ENCODE assay signal across 8 cellular contexts in genomic region chr1:156214024-156214748, GRCh38. TPM values are rescaled to one million over a fixed set of nuclear protein-coding genes. Genes with fewer than 3 reads are reported as not detected.
A peak's percentile ranks its signal among the peaks of the same experiment; 100 is the strongest.
DNase-seq lines count a peak whose midpoint lies in the region; ATAC-seq, FAIRE-seq and TF ChIP-seq lines count a peak whose summit lies in the region.

No MANE protein-coding gene starts in this region.

- intact Hi-C loops in CD4-positive, alpha-beta memory T cell (cut with micrococcal nuclease) = loop anchor here (5.0 kb wide), 1 partner anchor 282 kb away; the partner anchor contains the start of gene KHDC4
- intact Hi-C loops in GM12878 (cut with micrococcal nuclease; ENCODE audit: unreplicated experiment) = no loop called here

- H3K27ac Mint-ChIP-seq in CD4-positive, alpha-beta memory T cell = peak overlapping the region; percentile 80 to 100 (median 88)

- no peak overlapping the region for H2AFZ ChIP-seq in GM12878 (ENCODE audit: control insufficient read depth, low read depth, low read length)

- no peaks in the 10 kb centered on the region for H3K9me3 ChIP-seq in CD4-positive, alpha-beta memory T cell (ENCODE audit: control insufficient read depth in 1 of 2, low read length in 2 of 2)
- no peaks in the 10 kb centered on the region for H3K9me3 ChIP-seq in GM12878 (replicated peaks; ENCODE audit: control insufficient read depth, insufficient read depth, low read length)
- no peaks in the 10 kb centered on the region for H3K9me3 ChIP-seq in muscle layer of colon (ENCODE audit: low read length)

- 58% methylated on average over 16 of the region's 16 CpGs for WGBS in GM12878 (ENCODE audit: insufficient coverage, insufficient replicate concordance, low lambda C conversion rate, missing lambda C conversion rate)

- peaks cover 13 to 35% of the 10 kb centered on the region in 2 donors for H3K36me3 Mint-ChIP-seq in CD4-positive, alpha-beta memory T cell

- TF ChIP-seq CTCF in LNCaP clone FGC (IDR thresholded peaks at IDR 0.05; ENCODE audit: control insufficient read depth, extremely low read depth, insufficient read depth) = no peak
- no peak for TF ChIP-seq CTCF in GM12878 (IDR thresholded peaks at IDR 0.05 in 2 of 3, conservative IDR thresholded peaks at IDR 0.05 in 1 of 3; ENCODE audit: control insufficient read depth in 2 of 3, extremely low read depth in 1 of 3, insufficient read depth in 1 of 3, low read depth in 3 of 3, low read length in 3 of 3)

- RAD21 ChIA-PET in GM12878 (lab: Charles Lee; ENCODE audit: unreplicated experiment) = interaction anchor here (0.5 to 6.0 kb wide), 4 partner anchors 11 to 51 kb away, joined by 3 to 65 read pairs (median 8); partner anchors contain the start of gene SLC25A44

- CTCF ChIA-PET in CD4-positive, alpha-beta memory T cell (lab: Charles Lee; ENCODE audit: partially characterized antibody) = interaction anchor here (1.1 to 5.2 kb wide), 7 partner anchors 11 to 118 kb away, joined by 3 to 65 read pairs (median 7); partner anchors contain the start of gene SMG5
- CTCF ChIA-PET in GM12878 (lab: Yijun Ruan, JAX) = interaction anchor here (1.6 to 3.3 kb wide), 5 partner anchors 10 to 118 kb away, joined by 6 to 45 read pairs (median 21); no protein-coding TSS in a partner anchor

- peak overlapping the region; percentile 98 for H3K27ac ChIP-seq in CD4-positive, alpha-beta memory T cell (ENCODE audit: low read depth, low read length)
- H3K27ac ChIP-seq in GM12878 (ENCODE audit: control insufficient read depth, insufficient read depth) (peak overlapping the region; percentile 99), muscle layer of colon (ENCODE audit: low read depth, low read length) (no peak overlapping the region)

- ATAC-seq in GM12878 (no peak), HG03432 (IDR thresholded peaks at IDR 0.05; ENCODE audit: unreplicated experiment) (no peak), HG02970 (IDR thresholded peaks at IDR 0.05; ENCODE audit: low FRiP score, unreplicated experiment) (no peak)

- H3K4me3 ChIP-seq in CD4-positive, alpha-beta memory T cell (ENCODE audit: low read length in 2 of 2) = no peak overlapping the region
- H3K4me3 ChIP-seq in LNCaP clone FGC (ENCODE audit: low read depth, low read length) = peak overlapping the region; percentile 85
- H3K4me3 ChIP-seq in GM12878 = peak overlapping the region; percentile 96; the same call in 1 of the 2 replicates
- H3K4me3 ChIP-seq in muscle layer of colon (ENCODE audit: low read depth in 1 of 2, low read length in 2 of 2) = no peak overlapping the region

- H4K20me1 ChIP-seq in GM12878 (ENCODE audit: control insufficient read depth, insufficient read depth) = no peaks in the 10 kb centered on the region

- no peak for FAIRE-seq in GM12878 (lab: Jason Lieb, UNC)

- H3K27me3 Mint-ChIP-seq in CD4-positive, alpha-beta memory T cell = no peaks in the 10 kb centered on the region

- H3K4me2 ChIP-seq in GM12878 (ENCODE audit: control insufficient read depth, insufficient read depth) = peak overlapping the region; percentile 90

- peak overlapping the region; percentile 75 to 98 (median 81) for H3K4me3 Mint-ChIP-seq in CD4-positive, alpha-beta memory T cell

- H3K79me2 ChIP-seq in GM12878 (ENCODE audit: control insufficient read depth, insufficient read depth, low read length) = peaks cover 25% of the 10 kb centered on the region

- H3K27me3 ChIP-seq in CD4-positive, alpha-beta memory T cell (ENCODE audit: insufficient read depth, low read length) = no peaks in the 10 kb centered on the region
- H3K27me3 ChIP-seq in GM12878 (replicated peaks in 1 of 2; ENCODE audit: control insufficient read depth in 2 of 2, insufficient read depth in 2 of 2, low read length in 1 of 2) (no peaks in the 10 kb centered on the region), muscle layer of colon (ENCODE audit: control insufficient read depth in 1 of 2, insufficient read depth in 2 of 2, low read length in 2 of 2) (no peaks in the 10 kb centered on the region)

- peaks cover 19 to 50% (median 37%) of the 10 kb centered on the region in 4 donors for H3K4me1 Mint-ChIP-seq in CD4-positive, alpha-beta memory T cell

- H3K36me3 ChIP-seq in CD4-positive, alpha-beta memory T cell (ENCODE audit: insufficient read depth, low read length) = peaks cover 12% of the 10 kb centered on the region
- H3K36me3 ChIP-seq in GM12878 (ENCODE audit: control insufficient read depth in 2 of 2, insufficient read depth in 2 of 2, low read length in 1 of 2) = peaks cover 3 to 10% of the 10 kb centered on the region in 2 experiments; a peak in 3 of 4 replicates
- H3K36me3 ChIP-seq in muscle layer of colon (ENCODE audit: insufficient read depth, low read length) = peaks cover 22% of the 10 kb centered on the region

- H3K9me3 Mint-ChIP-seq in CD4-positive, alpha-beta memory T cell = peaks cover 0 to 2% (median 0%) of the 10 kb centered on the region in 8 donors

- H3K4me1 ChIP-seq in CD4-positive, alpha-beta memory T cell (ENCODE audit: insufficient read depth, low read length) = peaks cover 37% of the 10 kb centered on the region
- peaks cover 15% of the 10 kb centered on the region for H3K4me1 ChIP-seq in GM12878 (ENCODE audit: control insufficient read depth, insufficient read depth, low read length)
- H3K4me1 ChIP-seq in muscle layer of colon (ENCODE audit: insufficient read depth, low read length) = peaks cover 14% of the 10 kb centered on the region

- no TSS peak for BruUV-seq in GM12878 (replicated peaks; lab: Mats Ljungman, UMichigan)

- peak overlapping the region; percentile 99; the same call in 1 of the 2 replicates for H3K9ac ChIP-seq in GM12878 (ENCODE audit: control insufficient read depth, insufficient read depth, low read length)
- H3K9ac ChIP-seq in muscle layer of colon (ENCODE audit: low read length) = peak overlapping the region; percentile 21

- no peak for TF ChIP-seq EP300 in GM12878 (IDR thresholded peaks at IDR 0.05; ENCODE audit: borderline replicate concordance in 1 of 2, control insufficient read depth in 1 of 2, low read depth in 2 of 2, low read length in 2 of 2)

- TF ChIP-seq POLR2A in GM12878 (IDR thresholded peaks at IDR 0.05; ENCODE audit: low read depth, low read length) = no peak

- no peak for DNase-seq in CD4-positive, alpha-beta memory T cell
- no peak for DNase-seq in LNCaP clone FGC (ENCODE audit: low read depth)
- DNase-seq in GM12878 (ENCODE audit: low read depth, low spot score) = no peak
- DNase-seq in 8988T = no peak
- no peak for DNase-seq in NCI-H1048 (lab: John Stamatoyannopoulos, UW)

- in situ Hi-C loops in GM12878 (cut with MboI) = no loop called here

- POLR2A ChIA-PET in CD4-positive, alpha-beta memory T cell (lab: Charles Lee; ENCODE audit: partially characterized antibody) = interaction anchor here (0.7 to 3.8 kb wide), 8 partner anchors 8 to 87 kb away, joined by 3 to 38 read pairs (median 5); partner anchors contain the start of genes SLC25A44 and SMG5
- POLR2A ChIA-PET in GM12878 (lab: Charles Lee) = interaction anchor here (1.9 to 8.2 kb wide), 6 partner anchors 11 to 68 kb away, joined by 12 to 139 read pairs (median 18); partner anchors contain the start of genes SEMA4A, SLC25A44 and SMG5

- no peak for TF ChIP-seq RAD21 in GM12878 (IDR thresholded peaks at IDR 0.05; ENCODE audit: insufficient read depth, low read depth, low read length)

- SMC1A ChIA-PET in GM12878 (lab: Charles Lee; ENCODE audit: uncharacterized antibody, unreplicated experiment) = interaction anchor here (1.2 to 4.7 kb wide), 10 partner anchors 10 to 88 kb away, joined by 3 to 50 read pairs (median 6); partner anchors contain the start of gene SMG5

RNA-seq across cellular contexts. Expression of gene PMF1, which starts 1.4 kb away (rescaled TPM):
- total RNA-seq in CD4-positive, alpha-beta memory T cell = 10 to 100 TPM; 39.0 to 40.2 TPM
- polyA plus RNA-seq in CD4-positive, alpha-beta memory T cell = 100 to 1,000 TPM in 1 of 2 donors, 10 to 100 TPM in 1; 73.3 to 106 TPM
- 23.6 and 24.0 TPM in 2 replicates for total RNA-seq in GM12878 (2013; cell fraction: nucleolus; rRNA removed)
- 70.8 and 72.4 TPM in 2 replicates for total RNA-seq in GM12878 (2014; rRNA removed)
- 52.8 and 60.1 TPM in 2 replicates for total RNA-seq in GM12878 (2014; rRNA removed; fragmentation: Illumina TruSeq; extraction: Trizol)
- 63.7 and 68.4 TPM in 2 replicates for total RNA-seq in GM12878 (2021)
- 34.3 TPM for polyA plus RNA-seq in GM12878 (2011; ENCODE audit: low read depth)
- 39.9 and 52.8 TPM in 2 replicates for polyA plus RNA-seq in GM12878 (2011; rRNA removed)
- 98.3 and 110 TPM in 2 replicates for polyA plus RNA-seq in GM12878 (2011; cell fraction: cytosol; rRNA removed)
- 47.2 and 59.4 TPM in 2 replicates for polyA plus RNA-seq in GM12878 (2011; cell fraction: nucleus; rRNA removed)
- 42.0 and 52.6 TPM in 2 replicates for polyA plus RNA-seq in GM12878 (2012)
- polyA plus RNA-seq in GM12878 (2014; fragmentation: Illumina TruSeq; extraction: Trizol) = 62.4 and 72.7 TPM in 2 replicates
- polyA plus RNA-seq in GM12878 (2014; fragmentation: Nextera tagmentation; extraction: Ambion mirVana) = 10 to 100 TPM in 1 of 2 experiments, 1 to 10 TPM in 1; 6.7 to 17.6 TPM
- polyA plus RNA-seq in GM12878 (2014; rRNA removed) = 81.0 and 81.7 TPM in 2 replicates
- 100 to 1,000 TPM in 1 of 2 experiments, 10 to 100 TPM in 1; 97.8 to 105 TPM for polyA plus RNA-seq in GM12878 (2016; fragmentation: Nextera tagmentation; extraction: Ambion mirVana)
- 20.9 and 31.2 TPM in 2 replicates for polyA minus RNA-seq in GM12878 (2011; rRNA and poly(A)+ RNA removed)
- polyA minus RNA-seq in GM12878 (2011; cell fraction: cytosol; rRNA and poly(A)+ RNA removed) = 10.0 and 11.7 TPM in 2 replicates
- polyA minus RNA-seq in GM12878 (2011; cell fraction: nucleus; rRNA and poly(A)+ RNA removed) = 4.7 and 10.7 TPM in 2 replicates

RNA-seq across cellular contexts. Expression of gene SLC25A44, which starts 20.3 kb away (rescaled TPM):
- 10 to 100 TPM; 21.2 to 23.3 TPM for total RNA-seq in CD4-positive, alpha-beta memory T cell
- polyA plus RNA-seq in CD4-positive, alpha-beta memory T cell = 10 to 100 TPM in 1 of 2 donors, 1 to 10 TPM in 1; 9.8 to 15.3 TPM
- total RNA-seq in GM12878 (2013; cell fraction: nucleolus; rRNA removed) = 29.0 and 32.4 TPM in 2 replicates
- total RNA-seq in GM12878 (2014; rRNA removed) = 22.4 and 25.6 TPM in 2 replicates
- 21.1 TPM in 2 replicates for total RNA-seq in GM12878 (2014; rRNA removed; fragmentation: Illumina TruSeq; extraction: Trizol)
- 28.7 and 37.7 TPM in 2 replicates for total RNA-seq in GM12878 (2021)
- 12.3 TPM for polyA plus RNA-seq in GM12878 (2011; ENCODE audit: low read depth)
- polyA plus RNA-seq in GM12878 (2011; rRNA removed) = 22.2 and 36.3 TPM in 2 replicates
- 37.9 and 40.4 TPM in 2 replicates for polyA plus RNA-seq in GM12878 (2011; cell fraction: cytosol; rRNA removed)
- polyA plus RNA-seq in GM12878 (2011; cell fraction: nucleus; rRNA removed) = 21.2 and 21.6 TPM in 2 replicates
- polyA plus RNA-seq in GM12878 (2012) = 12.9 and 17.2 TPM in 2 replicates
- polyA plus RNA-seq in GM12878 (2014; fragmentation: Illumina TruSeq; extraction: Trizol) = 36.5 and 43.3 TPM in 2 replicates
- polyA plus RNA-seq in GM12878 (2014; fragmentation: Nextera tagmentation; extraction: Ambion mirVana) = 1 to 10 TPM; 7.1 to 9.2 TPM
- polyA plus RNA-seq in GM12878 (2014; rRNA removed) = 28.3 and 29.9 TPM in 2 replicates
- 10 to 100 TPM; 32.5 to 35.8 TPM for polyA plus RNA-seq in GM12878 (2016; fragmentation: Nextera tagmentation; extraction: Ambion mirVana)
- 39.0 and 49.8 TPM in 2 replicates for polyA minus RNA-seq in GM12878 (2011; rRNA and poly(A)+ RNA removed)
- polyA minus RNA-seq in GM12878 (2011; cell fraction: cytosol; rRNA and poly(A)+ RNA removed) = 10.4 and 12.9 TPM in 2 replicates
- 7.4 and 13.0 TPM in 2 replicates for polyA minus RNA-seq in GM12878 (2011; cell fraction: nucleus; rRNA and poly(A)+ RNA removed)

RNA-seq across cellular contexts. Expression of gene BGLAP, which starts 27.8 kb away (rescaled TPM):
- 1 to 10 TPM; 7.2 to 7.7 TPM for total RNA-seq in CD4-positive, alpha-beta memory T cell
- not detected for polyA plus RNA-seq in CD4-positive, alpha-beta memory T cell
- 2.5 and 2.7 TPM in 2 replicates for total RNA-seq in GM12878 (2013; cell fraction: nucleolus; rRNA removed)
- total RNA-seq in GM12878 (2014; rRNA removed) = 0.54 and 1.8 TPM in 2 replicates
- total RNA-seq in GM12878 (2014; rRNA removed; fragmentation: Illumina TruSeq; extraction: Trizol) = 0.40 TPM in 1 of 2 replicates, not detected in the other
- total RNA-seq in GM12878 (2021) = 0.40 and 0.74 TPM in 2 replicates
- polyA plus RNA-seq in GM12878 (2011; ENCODE audit: low read depth) = 0.45 TPM
- 0.23 TPM in 1 of 2 replicates, not detected in the other for polyA plus RNA-seq in GM12878 (2011; rRNA removed)
- polyA plus RNA-seq in GM12878 (2011; cell fraction: cytosol; rRNA removed) = 0.21 and 0.67 TPM in 2 replicates
- polyA plus RNA-seq in GM12878 (2011; cell fraction: nucleus; rRNA removed) = 1.9 and 2.8 TPM in 2 replicates
- 0.45 and 0.77 TPM in 2 replicates for polyA plus RNA-seq in GM12878 (2012)
- polyA plus RNA-seq in GM12878 (2014; fragmentation: Illumina TruSeq; extraction: Trizol) = not detected in 2 replicates
- polyA plus RNA-seq in GM12878 (2014; fragmentation: Nextera tagmentation; extraction: Ambion mirVana) = not detected
- 0.69 and 1.3 TPM in 2 replicates for polyA plus RNA-seq in GM12878 (2014; rRNA removed)
- under 1 TPM; 0.20 to 0.40 TPM for polyA plus RNA-seq in GM12878 (2016; fragmentation: Nextera tagmentation; extraction: Ambion mirVana)
- not detected in 2 replicates for polyA minus RNA-seq in GM12878 (2011; rRNA and poly(A)+ RNA removed)
- not detected in 2 replicates for polyA minus RNA-seq in GM12878 (2011; cell fraction: cytosol; rRNA and poly(A)+ RNA removed)
- 1.3 and 2.6 TPM in 2 replicates for polyA minus RNA-seq in GM12878 (2011; cell fraction: nucleus; rRNA and poly(A)+ RNA removed)

RNA-seq across cellular contexts. Expression of gene PAQR6, which starts 33.7 kb away (rescaled TPM):
- total RNA-seq in CD4-positive, alpha-beta memory T cell = 1 to 10 TPM; 1.7 to 1.9 TPM
- polyA plus RNA-seq in CD4-positive, alpha-beta memory T cell = under 1 TPM; 0.11 to 0.22 TPM
- total RNA-seq in GM12878 (2013; cell fraction: nucleolus; rRNA removed) = 7.9 and 12.4 TPM in 2 replicates
- total RNA-seq in GM12878 (2014; rRNA removed) = 2.3 and 2.9 TPM in 2 replicates
- total RNA-seq in GM12878 (2014; rRNA removed; fragmentation: Illumina TruSeq; extraction: Trizol) = 0.98 and 1.1 TPM in 2 replicates
- 2.6 and 3.5 TPM in 2 replicates for total RNA-seq in GM12878 (2021)
- 2.2 TPM for polyA plus RNA-seq in GM12878 (2011; ENCODE audit: low read depth)
- polyA plus RNA-seq in GM12878 (2011; rRNA removed) = 1.8 and 2.4 TPM in 2 replicates
- polyA plus RNA-seq in GM12878 (2011; cell fraction: cytosol; rRNA removed) = 2.2 and 3.4 TPM in 2 replicates
- 31.9 and 41.6 TPM in 2 replicates for polyA plus RNA-seq in GM12878 (2011; cell fraction: nucleus; rRNA removed)
- polyA plus RNA-seq in GM12878 (2012) = 4.3 and 5.0 TPM in 2 replicates
- 1.0 and 1.3 TPM in 2 replicates for polyA plus RNA-seq in GM12878 (2014; fragmentation: Illumina TruSeq; extraction: Trizol)
- polyA plus RNA-seq in GM12878 (2014; fragmentation: Nextera tagmentation; extraction: Ambion mirVana) = under 1 TPM; 0.42 to 0.73 TPM
- 4.5 and 5.1 TPM in 2 replicates for polyA plus RNA-seq in GM12878 (2014; rRNA removed)
- 1 to 10 TPM in 1 of 2 experiments, under 1 TPM in 1; 0.77 to 1.3 TPM for polyA plus RNA-seq in GM12878 (2016; fragmentation: Nextera tagmentation; extraction: Ambion mirVana)
- polyA minus RNA-seq in GM12878 (2011; rRNA and poly(A)+ RNA removed) = 0.29 and 0.46 TPM in 2 replicates
- polyA minus RNA-seq in GM12878 (2011; cell fraction: cytosol; rRNA and poly(A)+ RNA removed) = not detected in 2 replicates
- polyA minus RNA-seq in GM12878 (2011; cell fraction: nucleus; rRNA and poly(A)+ RNA removed) = 1.5 and 3.1 TPM in 2 replicates

Comparison
In these comparisons a context has a peak if more than half of its experiments do, and no peak if none do; other contexts are left out.
1. H3K4me3 ChIP-seq: peak in LNCaP clone FGC (single experiment) and GM12878 (single experiment); none in CD4-positive, alpha-beta memory T cell (0 of 2) and muscle layer of colon (0 of 2).